1 cellular context compared by ENCODE assay signal in the genomic region with DNA sequence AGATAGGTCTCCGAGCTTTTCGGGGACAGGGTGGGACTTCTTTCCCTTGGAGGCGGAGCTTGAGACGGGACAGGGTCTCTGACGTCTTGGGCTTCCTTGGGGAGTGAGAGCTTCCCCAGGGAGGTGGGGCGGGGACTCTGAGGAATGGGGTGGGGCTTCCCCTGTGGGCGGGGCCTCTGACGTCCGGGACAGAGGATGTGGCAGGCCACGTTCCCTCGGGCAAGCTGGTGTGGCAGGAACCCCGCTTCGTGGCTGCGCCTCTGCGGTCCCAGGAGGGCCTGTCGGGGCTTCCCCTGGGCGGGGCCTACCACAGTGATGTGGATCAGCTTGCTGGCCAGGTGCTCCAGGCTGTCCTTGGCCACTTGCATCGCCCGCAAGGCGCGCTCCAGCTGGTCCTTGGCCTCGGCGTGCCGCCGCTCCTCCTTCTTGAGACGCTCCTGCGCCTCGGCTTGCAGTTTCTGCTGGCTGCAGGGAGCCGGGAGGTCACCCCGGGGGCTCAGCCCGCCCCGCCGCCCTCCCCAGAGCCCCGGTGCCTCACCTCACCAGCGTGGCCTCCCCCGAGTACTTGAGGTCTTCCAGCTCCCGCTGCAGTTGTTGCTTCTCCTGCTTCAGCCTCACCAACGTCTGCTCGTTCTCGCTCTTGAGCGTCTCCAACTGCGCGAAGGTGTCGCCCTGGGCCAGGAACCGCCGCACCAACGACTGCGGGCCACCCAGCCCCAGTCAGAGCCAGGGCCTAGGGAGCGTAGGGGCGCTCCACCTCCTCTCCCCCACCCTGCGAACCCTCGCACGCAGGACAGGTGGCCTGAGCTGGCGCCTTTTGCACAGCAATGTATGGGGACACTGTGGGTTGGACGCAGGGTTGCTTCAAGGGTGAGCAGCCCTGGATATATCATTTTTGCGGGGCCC.
TF ChIP-seq lines count a peak whose summit lies in the region.

No MANE protein-coding gene starts in this region.

TF ChIP-seq in IMR-90, 13 proteins besides CTCF, POLR2A, EP300 and RAD21:
- TF ChIP-seq MAFK (IDR thresholded peaks at IDR 0.05; ENCODE audit: low read depth, low read length) = no peak
- no peak for TF ChIP-seq RCOR1 (IDR thresholded peaks at IDR 0.05; ENCODE audit: insufficient replicate concordance, low read length)
- no peak for TF ChIP-seq RFX5 (IDR thresholded peaks at IDR 0.05; ENCODE audit: low read depth, low read length)
- no peak for TF ChIP-seq USF2 (IDR thresholded peaks at IDR 0.05; ENCODE audit: low read depth, low read length)
- no peak for TF ChIP-seq SMC3 (IDR thresholded peaks at IDR 0.05; ENCODE audit: low read depth, low read length)
- TF ChIP-seq ELK1 (IDR thresholded peaks at IDR 0.05; ENCODE audit: borderline replicate concordance, low read depth, low read length) = no peak
- TF ChIP-seq MXI1 (IDR thresholded peaks at IDR 0.05; ENCODE audit: borderline replicate concordance, low read depth, low read length) = no peak
- no peak for TF ChIP-seq CHD1 (IDR thresholded peaks at IDR 0.05; ENCODE audit: low read depth, low read length)
- no peak for TF ChIP-seq FOS (IDR thresholded peaks at IDR 0.05; ENCODE audit: low read depth, low read length)
- no peak for TF ChIP-seq BHLHE40 (IDR thresholded peaks at IDR 0.05; ENCODE audit: low read depth, low read length)
- no peak for TF ChIP-seq NFE2L2 (IDR thresholded peaks at IDR 0.05; ENCODE audit: low read depth, low read length)
- no peak for TF ChIP-seq CEBPB (IDR thresholded peaks at IDR 0.05; ENCODE audit: low read depth, low read length)
- TF ChIP-seq MAZ (IDR thresholded peaks at IDR 0.05; ENCODE audit: borderline replicate concordance, low read depth, low read length) = no peak
TF ChIP-seq in IMR-90: peak in this region for 0.
